ENCODE assay signal across 10 cellular contexts in the genomic region with DNA sequence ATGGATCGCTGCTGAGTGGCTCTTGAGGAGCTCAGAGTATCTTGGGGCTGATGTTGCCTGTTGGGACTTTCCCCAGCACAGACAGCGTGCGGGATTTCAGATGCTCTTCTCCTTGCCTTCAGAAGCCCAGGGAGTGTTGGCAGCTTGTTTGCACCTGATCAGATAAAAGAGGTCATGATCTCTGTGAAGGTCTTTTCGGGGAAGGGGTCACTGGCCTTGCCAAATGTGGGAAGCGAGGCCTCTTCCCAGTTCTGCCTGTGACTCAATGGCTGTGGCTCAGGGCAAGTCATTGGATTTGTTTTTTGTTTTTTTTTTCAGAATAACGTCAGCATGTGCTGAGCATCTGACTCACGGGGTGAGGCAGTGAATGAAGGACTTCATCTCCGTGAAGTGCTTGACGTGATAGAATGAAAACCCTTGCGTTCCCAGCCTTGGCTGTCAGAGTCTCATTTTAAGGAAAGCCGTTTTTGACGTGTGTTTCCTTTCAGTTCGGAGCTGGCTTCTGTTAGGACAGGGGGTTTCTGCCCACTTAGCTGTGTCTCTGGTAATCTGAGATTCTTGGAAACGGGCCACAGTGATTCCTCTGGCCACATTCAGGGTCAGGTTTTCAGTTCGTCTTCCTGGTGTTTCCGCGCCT. TPM values are rescaled to one million over a fixed set of nuclear protein-coding genes. Genes with fewer than 3 reads are reported as not detected.
DNase-seq lines count a peak whose midpoint lies in the region; ATAC-seq, FAIRE-seq and TF ChIP-seq lines count a peak whose summit lies in the region.
"Had no signal": no experiment of that assay in that cellular context is flagged by ENCODE, and none has a peak within 500 bp of the region (broad histone marks: within the 10 kb centered on the region; RNA-seq: fewer than 3 reads in every experiment).

No MANE protein-coding gene starts in this region.

- H3K79me2 ChIP-seq in K562 (ENCODE audit: control insufficient read depth, insufficient read depth, low read length): peaks cover 90% of the 10 kb centered on the region
- peaks cover 85% of the 10 kb centered on the region for H3K79me2 ChIP-seq in hepatocyte

- in situ Hi-C loops in K562 (cut with MboI): no loop called here

- H3K4me1 ChIP-seq in K562 (replicated peaks in 1 of 2; ENCODE audit: control insufficient read depth in 2 of 2, insufficient read depth in 2 of 2, low read length in 2 of 2) (peaks cover 39 to 48% of the 10 kb centered on the region in 2 experiments; a peak in 4 of 5 replicates), hepatocyte (ENCODE audit: insufficient read depth) (peaks cover 37% of the 10 kb centered on the region), testis (peaks cover 18% of the 10 kb centered on the region)

- FAIRE-seq in K562 (lab: Jason Lieb, UNC): no peak

- 74% methylated on average over 17 of the region's 17 CpGs for WGBS in K562 (ENCODE audit: insufficient coverage, low coverage, missing lambda C conversion rate)
- WGBS in hepatocyte (ENCODE audit: low lambda C conversion rate, missing lambda C conversion rate): 58% methylated on average over 17 of the region's 17 CpGs
- 53 to 69% methylated on average over 17 of the region's 17 CpGs for WGBS in testis, 2 donors

- DNase-seq in HPDE6-E6E7 (ENCODE audit: extremely low spot score) (peak; percentile 91), K562 (ENCODE audit: extremely low read depth in 1 of 4, low spot score in 3 of 4) (no peak), hepatocyte (ENCODE audit: low spot score) (peak; percentile 48), testis (no peak), NCI-H774 (lab: John Stamatoyannopoulos, UW) (no peak)
- DNase-seq: activated CD8-positive, alpha-beta T cell treated with anti-CD3 and anti-CD28 coated beads for 36 hours; MM.1S had no signal

- H3K9me3 ChIP-seq in K562 (replicated peaks; ENCODE audit: control insufficient read depth, insufficient read depth, low read depth, low read length) (no peaks in the 10 kb centered on the region), hepatocyte (ENCODE audit: low read depth) (no peaks in the 10 kb centered on the region), testis (no peaks in the 10 kb centered on the region)

- TF ChIP-seq POLR2A in K562 (conservative IDR thresholded peaks at IDR 0.05) (no peak), testis (IDR thresholded peaks at IDR 0.05) (no peak)

- no peak overlapping the region for H2AFZ ChIP-seq in K562 (ENCODE audit: low read depth, low read length)
- H2AFZ ChIP-seq in hepatocyte: no peak overlapping the region

- no peak for TF ChIP-seq CTCF in K562 (IDR thresholded peaks at IDR 0.05 in 2 of 3, conservative IDR thresholded peaks at IDR 0.05 in 1 of 3; ENCODE audit: insufficient read depth in 2 of 3, low read depth in 1 of 3, low read length in 3 of 3)
- TF ChIP-seq CTCF in hepatocyte (IDR thresholded peaks at IDR 0.05; ENCODE audit: poor library complexity): no peak
- no peak for TF ChIP-seq CTCF in testis (IDR thresholded peaks at IDR 0.05)

- TF ChIP-seq EP300 in K562 (IDR thresholded peaks at IDR 0.05; ENCODE audit: low read length): no peak

- no peaks in the 10 kb centered on the region for H3K9me2 ChIP-seq in hepatocyte (replicated peaks; ENCODE audit: insufficient read depth)

- no TSS peak for BruUV-seq in K562 (replicated peaks; lab: Mats Ljungman, UMichigan)

- H3K4me3 ChIP-seq in K562 (no peak overlapping the region), hepatocyte (no peak overlapping the region), testis (no peak overlapping the region)

- no peaks in the 10 kb centered on the region for H3K9me1 ChIP-seq in K562 (ENCODE audit: control insufficient read depth, insufficient read depth, low read length)

- no peak for ATAC-seq in K562
- no peak for ATAC-seq in HG02970 (IDR thresholded peaks at IDR 0.05; ENCODE audit: low FRiP score, unreplicated experiment)
- no peak for ATAC-seq in HG02870 (IDR thresholded peaks at IDR 0.05; ENCODE audit: unreplicated experiment)
- ATAC-seq in HG02938 (IDR thresholded peaks at IDR 0.05; ENCODE audit: unreplicated experiment): no peak
- ATAC-seq: activated CD8-positive, alpha-beta T cell treated with anti-CD3 and anti-CD28 coated beads for 36 hours had no signal

- H3K27ac ChIP-seq in K562 (ENCODE audit: extremely low read depth, low read depth, low read length): no peak overlapping the region
- H3K27ac ChIP-seq in hepatocyte: peak overlapping the region; percentile 72
- peak overlapping the region; percentile 18 to 35 for H3K27ac ChIP-seq in testis

- H3K9ac ChIP-seq in K562 (ENCODE audit: insufficient read depth in 1 of 2, low read depth in 2 of 2, low read length in 2 of 2): peak overlapping the region in 1 of 2 experiments; percentile 76; a peak in 1 of 4 replicates

- H4K20me1 ChIP-seq in K562 (replicated peaks; ENCODE audit: control insufficient read depth, insufficient read depth, low read length) (peaks cover 9% of the 10 kb centered on the region; the same call in 1 of the 2 replicates), hepatocyte (ENCODE audit: insufficient read depth, poor library complexity, severe bottlenecking) (peaks cover 12% of the 10 kb centered on the region)

- intact Hi-C loops in K562 (cut with micrococcal nuclease) (no loop called here), testis (cut with DNase I; ENCODE audit: low total_unique reads) (no loop called here)

- peaks cover 37% of the 10 kb centered on the region; the same call in 2 of the 3 replicates for H3K36me3 ChIP-seq in K562 (ENCODE audit: control insufficient read depth, insufficient read depth, low read length)
- H3K36me3 ChIP-seq in hepatocyte (replicated peaks; ENCODE audit: insufficient read depth, low read depth): no peaks in the 10 kb centered on the region
- H3K36me3 ChIP-seq in testis (ENCODE audit: low read depth, missing control alignments): no peaks in the 10 kb centered on the region

- H3K4me2 ChIP-seq in K562 (ENCODE audit: insufficient read depth, low read length): no peak overlapping the region
- H3K4me2 ChIP-seq in hepatocyte: peak overlapping the region; percentile 57

- POLR2A ChIA-PET in K562 (lab: Yijun Ruan, JAX): interaction anchor here (0.6 to 1.6 kb wide), 4 partner anchors 9 to 39 kb away, joined by 3 to 8 read pairs (median 4); no protein-coding TSS in a partner anchor

- CTCF ChIA-PET in K562 (lab: Yijun Ruan, JAX; ENCODE audit: low intra/inter-chr PET ratio): interaction anchor here (0.5 kb wide), 1 partner anchor 20 kb away, joined by 3 read pairs; no protein-coding TSS in a partner anchor

- no peaks in the 10 kb centered on the region for H3K27me3 ChIP-seq in K562 (ENCODE audit: control insufficient read depth in 2 of 2, insufficient read depth in 2 of 2, low read length in 2 of 2)
- H3K27me3 ChIP-seq in hepatocyte: no peaks in the 10 kb centered on the region
- no peaks in the 10 kb centered on the region for H3K27me3 ChIP-seq in testis

- TF ChIP-seq RAD21 in K562 (CRISPR knock-in tag; conservative IDR thresholded peaks at IDR 0.05 in 1 of 2, IDR thresholded peaks at IDR 0.05 in 1 of 2): no peak

TF ChIP-seq in K562, 482 proteins besides CTCF, POLR2A, EP300 and RAD21:
- TF ChIP-seq TAF7 (tag; IDR thresholded peaks at IDR 0.05) (no peak), FOSL1 (tag; conservative IDR thresholded peaks at IDR 0.05) (peak; percentile 51; the same call in 1 of the 2 replicates)
TF ChIP-seq in K562: peak in this region for 1.

RNA-seq across cellular contexts. Expression of a gene that starts 46.7 kb away (rescaled TPM):
- 96.1 and 131 TPM in 2 replicates for total RNA-seq in K562 (2011; cell fraction: chromatin; rRNA removed; ENCODE audit: low replicate concordance)
- total RNA-seq in K562 (2011; cell fraction: nucleolus; rRNA removed): 139 and 145 TPM in 2 replicates
- total RNA-seq in K562 (2011; cell fraction: nucleoplasm; rRNA removed): 159 and 198 TPM in 2 replicates
- total RNA-seq in K562 (2014; rRNA removed) (51.9 and 66.5 TPM in 2 replicates), K562 (2014; rRNA removed; fragmentation: Illumina TruSeq; extraction: Trizol) (33.3 and 34.6 TPM in 2 replicates), K562 (2015; rRNA removed; fragmentation: Illumina TruSeq; extraction: Trizol) (54.6 and 56.7 TPM in 2 replicates), K562 (2021) (98.2 and 106 TPM in 2 replicates), hepatocyte (77.9 and 96.7 TPM in 2 replicates), testis (100 to 1,000 TPM; 114 to 135 TPM)
- polyA plus RNA-seq in K562 (2011; rRNA removed) (37.2 and 41.8 TPM in 2 replicates), K562 (2014; fragmentation: Illumina TruSeq; extraction: Trizol) (58.5 and 67.9 TPM in 2 replicates), K562 (2014; fragmentation: Nextera tagmentation; extraction: Ambion mirVana) (1 to 10 TPM; 1.6 to 1.8 TPM), K562 (2014; rRNA removed) (66.9 and 67.9 TPM in 2 replicates), hepatocyte (131 and 143 TPM in 2 replicates), testis (ENCODE audit: insufficient read depth, low read depth, low replicate concordance) (63.0 TPM)
- 53.2 and 59.2 TPM in 2 replicates for polyA plus RNA-seq in K562 (2011; cell fraction: cytosol; rRNA removed)
- polyA plus RNA-seq in K562 (2011; cell fraction: nucleus; rRNA removed): 54.3 and 75.7 TPM in 2 replicates
- polyA plus RNA-seq in K562 (2012): 75.0 and 88.5 TPM in 2 replicates
- polyA minus RNA-seq in K562 (2011; rRNA and poly(A)+ RNA removed): 34.0 and 50.2 TPM in 2 replicates
- 40.9 and 44.3 TPM in 2 replicates for polyA minus RNA-seq in K562 (2011; cell fraction: cytosol; rRNA and poly(A)+ RNA removed)
- 25.2 and 30.3 TPM in 2 replicates for polyA minus RNA-seq in K562 (2011; cell fraction: nucleus; rRNA and poly(A)+ RNA removed)

Comparison
In these comparisons a context has a peak if more than half of its experiments do, and no peak if none do; other contexts are left out.
1. DNase-seq: peak in HPDE6-E6E7 (single experiment) and hepatocyte (single experiment); none in K562 (0 of 4), testis (single experiment) and NCI-H774 (single experiment).